20 cellular contexts compared by ENCODE assay signal in genomic region chr6:1995521-1996110, GRCh38.
DNase-seq lines count a peak whose midpoint lies in the region; ATAC-seq and TF ChIP-seq lines count a peak whose summit lies in the region.
"Had no signal": no experiment of that assay in that cellular context is flagged by ENCODE, and none has a peak within 500 bp of the region (broad histone marks: within the 10 kb centered on the region; RNA-seq: fewer than 3 reads in every experiment).

No MANE protein-coding gene starts in this region.

- TF ChIP-seq CTCF in astrocyte of the cerebellum (IDR thresholded peaks at IDR 0.05; ENCODE audit: low read depth, low read length, missing control alignments) (no peak), omental fat pad (IDR thresholded peaks at IDR 0.05) (no peak)

- no peak overlapping the region for H3K4me3 ChIP-seq in Jurkat, Clone E6-1 (ENCODE audit: low read length)
- no peak overlapping the region for H3K4me3 ChIP-seq in astrocyte of the cerebellum (ENCODE audit: low read depth, low read length)
- H3K4me3 ChIP-seq: BLaER1 treated with 17β-estradiol and CSF1 and Interleukin-3, amounts not matched to agents 10 nM and 100 nM had no signal

- ATAC-seq in left lobe of liver = peak; percentile 35
- ATAC-seq in omental fat pad (ENCODE audit: low FRiP score) = no peak
- ATAC-seq: Right ventricle myocardium inferior, T-cell had no signal

- in situ Hi-C loops in astrocyte of the cerebellum (cut with HindIII; ENCODE audit: low sequenced_read_pairs) = no loop called here

- DNase-seq in NCI-H2196 (lab: John Stamatoyannopoulos, UW; ENCODE audit: unreplicated experiment) (peak; percentile 1), NCI-H2196 treated with DMSO at 0.1 percent for 48 hours (lab: John Stamatoyannopoulos, UW; ENCODE audit: unreplicated experiment) (no peak), astrocyte of the cerebellum (ENCODE audit: low read depth) (peak; percentile 35), left lobe of liver (ENCODE audit: low spot score) (no peak), NCI-H1694 treated with DMSO at 0.1 percent for 48 hours (lab: John Stamatoyannopoulos, UW) (no peak), omental fat pad (ENCODE audit: low spot score) (no peak)
- DNase-seq in Jurkat, Clone E6-1 (ENCODE audit: low read depth, low spot score) = peak; percentile 45
- no peak for DNase-seq in activated effector memory CD4-positive, alpha-beta T cell treated with Interleukin-2 at 50 U/mL for 16 hours
- DNase-seq: 8988T; amniotic stem cell; DMS 273 treated with DMSO at 0.1 percent for 48 hours; erythroblast; NCI-H1436; NCI-H345; NK-92 treated with Interleukin-12 subunit alpha and Interleukin-12 subunit beta, amount 100 ng/mL, for 24 hours; stimulated activated CD4-positive, alpha-beta T cell treated with anti-CD3 and anti-CD28 coated beads, Interleukin-12 subunit alpha, Interleukin-12 subunit beta, amount 100 ng/mL, for 4 hours; stimulated activated CD8-positive, alpha-beta memory T cell treated with anti-CD3 and anti-CD28 coated beads, Interleukin-4, amount 100 ng/mL, for 48 hours; T-cell had no signal

Comparison
In these comparisons a context has a peak if more than half of its experiments do, and no peak if none do; other contexts are left out.
1. DNase-seq: peak in NCI-H2196 (single experiment), Jurkat, Clone E6-1 (single experiment) and astrocyte of the cerebellum (single experiment); none in NCI-H2196 treated with DMSO at 0.1 percent for 48 hours (single experiment), left lobe of liver (single experiment), activated effector memory CD4-positive, alpha-beta T cell treated with Interleukin-2 at 50 U/mL for 16 hours (single experiment), NCI-H1694 treated with DMSO at 0.1 percent for 48 hours (single experiment) and omental fat pad (single experiment).